Comparison of ENCODE assay signal across 1 cellular context in the genomic region with DNA sequence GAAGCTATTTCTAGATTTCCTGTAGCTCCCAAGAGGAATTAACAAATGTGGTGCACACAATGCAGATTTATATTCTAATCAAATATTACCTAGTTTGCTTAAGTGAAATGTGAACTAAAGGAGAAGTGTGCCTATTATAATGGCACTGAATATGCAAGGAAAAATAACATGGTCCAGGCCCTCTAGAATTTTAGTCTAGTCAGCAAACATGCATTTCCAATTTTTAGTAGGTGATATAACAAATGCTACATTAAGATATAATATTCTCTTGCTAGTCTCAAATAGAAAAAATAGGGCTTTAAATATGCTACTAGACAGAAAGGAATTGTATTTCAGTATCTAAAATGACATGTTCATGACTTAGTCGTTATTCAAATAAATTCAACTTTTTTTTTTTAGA.
TF ChIP-seq lines count a peak whose summit lies in the region.

No MANE protein-coding gene starts in this region.

TF ChIP-seq in K562, 482 proteins besides CTCF, POLR2A, EP300 and RAD21 (continued from another document):
- TF ChIP-seq RBFOX2 (IDR thresholded peaks at IDR 0.05; ENCODE audit: low read depth, low read length) (no peak), MAFK (IDR thresholded peaks at IDR 0.05; ENCODE audit: low read length) (peak; percentile 72), SUPT5H (IDR thresholded peaks at IDR 0.05) (no peak), MAFF (IDR thresholded peaks at IDR 0.05; ENCODE audit: low read length) (peak; percentile 64), ZNF316 (IDR thresholded peaks at IDR 0.05) (peak; percentile 81), CLOCK (CRISPR knock-in tag; IDR thresholded peaks at IDR 0.05; ENCODE audit: borderline replicate concordance) (no peak)
